ENCODE assay signal across 8 cellular contexts in genomic region chr2:234888442-234888841, GRCh38.
DNase-seq lines count a peak whose midpoint lies in the region; ATAC-seq and TF ChIP-seq lines count a peak whose summit lies in the region.
"Not testable (repeated sequence)": the region's sequence is repeated elsewhere in the genome, so short reads cannot be mapped to it uniquely, and the experiment has no call there.

No MANE protein-coding gene starts in this region.

- H3K36me3 ChIP-seq in HUES48 (ENCODE audit: control insufficient read depth, insufficient read depth, low read length); heart right ventricle; naive thymus-derived CD4-positive, alpha-beta T cell (ENCODE audit: control insufficient read depth in 2 of 3, insufficient read depth in 3 of 3, low read length in 3 of 3); smooth muscle cell (ENCODE audit: low read depth): not testable (repeated sequence)

- H3K4me1 Mint-ChIP-seq in CD14-positive monocyte; activated CD4-positive, alpha-beta memory T cell treated with anti-CD3 and anti-CD28 coated beads for 36 hours (ENCODE audit: low read depth); activated naive CD4-positive, alpha-beta T cell treated with anti-CD3 and anti-CD28 coated beads, Interleukin-2, amount 50 U/mL, for 24 hours; dendritic cell treated with granulocyte-macrophage colony-stimulating factor and Interleukin-4, amounts not matched to agents 40 ng/mL and 50 ng/mL, for 4 days (ENCODE audit: low read depth); naive thymus-derived CD4-positive, alpha-beta T cell: not testable (repeated sequence)

- H3K9me3 ChIP-seq in HUES48 (ENCODE audit: control insufficient read depth, insufficient read depth, low read length); heart right ventricle; naive thymus-derived CD4-positive, alpha-beta T cell (ENCODE audit: control insufficient read depth in 2 of 3, low read length in 3 of 3); smooth muscle cell (replicated peaks; ENCODE audit: low read depth): not testable (repeated sequence)

- WGBS in heart right ventricle, 2 donors: 26 to 57% methylated on average over 21 to 29 of the region's 34 CpGs
- WGBS in smooth muscle cell (ENCODE audit: low lambda C conversion rate): 19% methylated on average over 33 of the region's 34 CpGs

- H3F3A ChIP-seq in smooth muscle cell (ENCODE audit: low read depth): not testable (repeated sequence)

- intact Hi-C loops in CD14-positive monocyte (cut with micrococcal nuclease); activated CD4-positive, alpha-beta memory T cell treated with anti-CD3 and anti-CD28 coated beads for 36 hours (cut with micrococcal nuclease); naive thymus-derived CD4-positive, alpha-beta T cell (cut with micrococcal nuclease): not testable (repeated sequence)
- intact Hi-C loops in dendritic cell treated with granulocyte-macrophage colony-stimulating factor and Interleukin-4, amounts not matched to agents 40 ng/mL and 50 ng/mL, for 4 days (cut with micrococcal nuclease): loop anchor here (10.0 kb wide), 1 partner anchor 166 kb away; no protein-coding TSS in a partner anchor
- intact Hi-C loops in heart right ventricle (cut with DNase I): loop anchor here in 3 of 10 donors (10.0 kb wide), 3 partner anchors 96 to 334 kb away; no protein-coding TSS in a partner anchor

- H3K27me3 ChIP-seq in HUES48 (ENCODE audit: control insufficient read depth, insufficient read depth, low read length); heart right ventricle; naive thymus-derived CD4-positive, alpha-beta T cell (ENCODE audit: control insufficient read depth in 2 of 2, insufficient read depth in 2 of 2, low read length in 2 of 2); smooth muscle cell (ENCODE audit: low read depth): not testable (repeated sequence)

- H2AFZ ChIP-seq in smooth muscle cell (ENCODE audit: low read depth): not testable (repeated sequence)

- ATAC-seq in heart right ventricle; naive thymus-derived CD4-positive, alpha-beta T cell: not testable (repeated sequence)

- POLR2A ChIA-PET in activated CD4-positive, alpha-beta memory T cell treated with anti-CD3 and anti-CD28 coated beads for 36 hours (lab: Charles Lee); naive thymus-derived CD4-positive, alpha-beta T cell (lab: Charles Lee): not testable (repeated sequence)

- H3K79me2 ChIP-seq in smooth muscle cell (ENCODE audit: low read depth): not testable (repeated sequence)

- not testable (repeated sequence) for H4K20me1 ChIP-seq in smooth muscle cell (ENCODE audit: low read depth)

- H3K4me3 Mint-ChIP-seq in CD14-positive monocyte: peak overlapping the region; percentile 21 to 27
- peak overlapping the region; percentile 20 for H3K4me3 Mint-ChIP-seq in activated CD4-positive, alpha-beta memory T cell treated with anti-CD3 and anti-CD28 coated beads for 36 hours
- H3K4me3 Mint-ChIP-seq in activated naive CD4-positive, alpha-beta T cell treated with anti-CD3 and anti-CD28 coated beads, Interleukin-2, amount 50 U/mL, for 24 hours: peak overlapping the region; percentile 44
- H3K4me3 Mint-ChIP-seq in dendritic cell treated with granulocyte-macrophage colony-stimulating factor and Interleukin-4, amounts not matched to agents 40 ng/mL and 50 ng/mL, for 4 days: peak overlapping the region; percentile 37
- peak overlapping the region in 8 of 10 donors; percentile 36 to 73 (median 61) for H3K4me3 Mint-ChIP-seq in naive thymus-derived CD4-positive, alpha-beta T cell

- H3K9ac ChIP-seq in HUES48 (ENCODE audit: low read depth, low read length); smooth muscle cell (ENCODE audit: low read depth): not testable (repeated sequence)

- not testable (repeated sequence) for H3K27ac ChIP-seq in HUES48 (ENCODE audit: low read depth, low read length); naive thymus-derived CD4-positive, alpha-beta T cell (ENCODE audit: low read depth, low read length); smooth muscle cell (ENCODE audit: low read depth)
- peak overlapping the region in 1 of 10 donors; percentile 28 for H3K27ac ChIP-seq in heart right ventricle

- not testable (repeated sequence) for DNase-seq in CD14-positive monocyte (ENCODE audit: low spot score); activated CD4-positive, alpha-beta memory T cell treated with anti-CD3 and anti-CD28 coated beads for 36 hours; heart right ventricle; smooth muscle cell (lab: John Stamatoyannopoulos, UW; ENCODE audit: unreplicated experiment)
- peak in 4 of 9 donors; percentile 11 to 34 (median 17) for DNase-seq in naive thymus-derived CD4-positive, alpha-beta T cell

- not testable (repeated sequence) for H3K36me3 Mint-ChIP-seq in CD14-positive monocyte; activated CD4-positive, alpha-beta memory T cell treated with anti-CD3 and anti-CD28 coated beads for 36 hours; activated naive CD4-positive, alpha-beta T cell treated with anti-CD3 and anti-CD28 coated beads, Interleukin-2, amount 50 U/mL, for 24 hours; dendritic cell treated with granulocyte-macrophage colony-stimulating factor and Interleukin-4, amounts not matched to agents 40 ng/mL and 50 ng/mL, for 4 days (ENCODE audit: low read depth); naive thymus-derived CD4-positive, alpha-beta T cell

- CTCF ChIA-PET in activated CD4-positive, alpha-beta memory T cell treated with anti-CD3 and anti-CD28 coated beads for 36 hours (lab: Charles Lee); naive thymus-derived CD4-positive, alpha-beta T cell (lab: Charles Lee): not testable (repeated sequence)

- H3K27ac Mint-ChIP-seq in CD14-positive monocyte; activated CD4-positive, alpha-beta memory T cell treated with anti-CD3 and anti-CD28 coated beads for 36 hours; activated naive CD4-positive, alpha-beta T cell treated with anti-CD3 and anti-CD28 coated beads, Interleukin-2, amount 50 U/mL, for 24 hours; dendritic cell treated with granulocyte-macrophage colony-stimulating factor and Interleukin-4, amounts not matched to agents 40 ng/mL and 50 ng/mL, for 4 days: not testable (repeated sequence)
- peak overlapping the region in 3 of 9 donors; percentile 18 to 45 (median 33) for H3K27ac Mint-ChIP-seq in naive thymus-derived CD4-positive, alpha-beta T cell

- H3K4me3 ChIP-seq in HUES48 (ENCODE audit: low read depth, low read length): peak overlapping the region; percentile 36; the same call in 1 of the 2 replicates
- H3K4me3 ChIP-seq in heart right ventricle: peak overlapping the region in 7 of 10 donors; percentile 14 to 46 (median 32)
- H3K4me3 ChIP-seq in naive thymus-derived CD4-positive, alpha-beta T cell (ENCODE audit: low read length): not testable (repeated sequence)
- H3K4me3 ChIP-seq in smooth muscle cell: peak overlapping the region; percentile 31

- not testable (repeated sequence) for H3K27me3 Mint-ChIP-seq in CD14-positive monocyte (ENCODE audit: low read depth in 3 of 3); activated CD4-positive, alpha-beta memory T cell treated with anti-CD3 and anti-CD28 coated beads for 36 hours; activated naive CD4-positive, alpha-beta T cell treated with anti-CD3 and anti-CD28 coated beads, Interleukin-2, amount 50 U/mL, for 24 hours; dendritic cell treated with granulocyte-macrophage colony-stimulating factor and Interleukin-4, amounts not matched to agents 40 ng/mL and 50 ng/mL, for 4 days
- peaks cover 0 to 24% (median 7%) of the 10 kb centered on the region in 5 donors for H3K27me3 Mint-ChIP-seq in naive thymus-derived CD4-positive, alpha-beta T cell

- H3K4me2 ChIP-seq in smooth muscle cell: peak overlapping the region; percentile 50

- H3K4me1 ChIP-seq in HUES48 (ENCODE audit: control insufficient read depth, insufficient read depth, low read length) (peaks cover 17% of the 10 kb centered on the region), smooth muscle cell (ENCODE audit: low read depth) (peaks cover 11% of the 10 kb centered on the region)
- not testable (repeated sequence) for H3K4me1 ChIP-seq in heart right ventricle; naive thymus-derived CD4-positive, alpha-beta T cell (ENCODE audit: control insufficient read depth in 2 of 2, insufficient read depth in 2 of 2, low read length in 2 of 2)

- H3K9me3 Mint-ChIP-seq in CD14-positive monocyte; activated CD4-positive, alpha-beta memory T cell treated with anti-CD3 and anti-CD28 coated beads for 36 hours; activated naive CD4-positive, alpha-beta T cell treated with anti-CD3 and anti-CD28 coated beads, Interleukin-2, amount 50 U/mL, for 24 hours; dendritic cell treated with granulocyte-macrophage colony-stimulating factor and Interleukin-4, amounts not matched to agents 40 ng/mL and 50 ng/mL, for 4 days; naive thymus-derived CD4-positive, alpha-beta T cell: not testable (repeated sequence)

- not testable (repeated sequence) for TF ChIP-seq CTCF in CD14-positive monocyte (IDR thresholded peaks at IDR 0.05); heart right ventricle (IDR thresholded peaks at IDR 0.05); smooth muscle cell (IDR thresholded peaks at IDR 0.05; ENCODE audit: borderline replicate concordance, insufficient read depth, poor library complexity, severe bottlenecking)
